Comparison of ENCODE assay signal across 18 cellular contexts in genomic region chr16:12210925-12211869, GRCh38.
DNase-seq lines count a peak whose midpoint lies in the region; ATAC-seq, FAIRE-seq and TF ChIP-seq lines count a peak whose summit lies in the region.
"Had no signal": no experiment of that assay in that cellular context is flagged by ENCODE, and none has a peak within 500 bp of the region (broad histone marks: within the 10 kb centered on the region; RNA-seq: fewer than 3 reads in every experiment).

No MANE protein-coding gene starts in this region.

- H4K20me1 ChIP-seq in OCI-LY1 (ENCODE audit: insufficient read depth, low read length): no peaks in the 10 kb centered on the region

- no peak overlapping the region for H2AFZ ChIP-seq in OCI-LY1 (ENCODE audit: low read length)

- peaks cover 12% of the 10 kb centered on the region for H3K36me3 Mint-ChIP-seq in Calu3 (ENCODE audit: insufficient read depth, unreplicated experiment)
- H3K36me3 Mint-ChIP-seq in CD8-positive, alpha-beta memory T cell: peaks cover 3 to 28% (median 6%) of the 10 kb centered on the region in 3 donors

- H3K27me3 ChIP-seq in OCI-LY1 (ENCODE audit: insufficient read depth, low read length): no peaks in the 10 kb centered on the region
- H3K27me3 ChIP-seq in CD8-positive, alpha-beta memory T cell (ENCODE audit: insufficient read depth, low read length, poor library complexity, severe bottlenecking): no peaks in the 10 kb centered on the region
- H3K27me3 ChIP-seq: SJSA1 had no signal

- H3K36me3 ChIP-seq in OCI-LY1 (ENCODE audit: insufficient read depth, low read length) (peaks cover 68% of the 10 kb centered on the region), kidney (ENCODE audit: control insufficient read depth in 1 of 2, insufficient read depth in 2 of 2, low read length in 2 of 2) (no peaks in the 10 kb centered on the region), mucosa of descending colon (ENCODE audit: low read depth) (no peaks in the 10 kb centered on the region)
- H3K36me3 ChIP-seq in CD8-positive, alpha-beta memory T cell (ENCODE audit: insufficient read depth, low read length): no peaks in the 10 kb centered on the region
- H3K36me3 ChIP-seq: SJSA1 had no signal

- H3K4me3 ChIP-seq in OCI-LY1 (ENCODE audit: low read depth, low read length, poor library complexity, severe bottlenecking) (no peak overlapping the region), kidney (ENCODE audit: low read length in 2 of 2) (no peak overlapping the region), mucosa of descending colon (no peak overlapping the region), lower leg skin (ENCODE audit: low read depth, poor library complexity, severe bottlenecking) (no peak overlapping the region)
- no peak overlapping the region for H3K4me3 ChIP-seq in CD8-positive, alpha-beta memory T cell (ENCODE audit: low read length)
- H3K4me3 ChIP-seq: SJSA1 had no signal

- WGBS in lower leg skin, 2 donors: 86 to 87% methylated on average over 8 of the region's 8 CpGs

- peak; percentile 47 for DNase-seq in Calu3
- DNase-seq in kidney: no peak
- no peak for DNase-seq in mucosa of descending colon
- no peak for DNase-seq in lower leg skin (ENCODE audit: low spot score in 2 of 2)
- no peak for DNase-seq in CD8-positive, alpha-beta memory T cell
- DNase-seq: CD4-positive, CD25-positive, alpha-beta regulatory T cell; COR-L47; DMS 273 treated with DMSO at 0.1 percent for 48 hours; GOT3; HCEC 1CT; MV-4-11; NCI-H2171 treated with DMSO at 0.1 percent for 48 hours; NCI-H446; NCI-H526 had no signal

- CTCF ChIA-PET in Calu3 (lab: Charles Lee): interaction anchor here (1.9 kb wide), 1 partner anchor 17 kb away, joined by 4 read pairs; no protein-coding TSS in a partner anchor
- CTCF ChIA-PET in CD8-positive, alpha-beta memory T cell (lab: Charles Lee): no interaction called here

- H3K4me1 ChIP-seq in OCI-LY1 (ENCODE audit: insufficient read depth, low read length, severe bottlenecking) (peaks cover 41% of the 10 kb centered on the region), kidney (ENCODE audit: control insufficient read depth in 1 of 2, insufficient read depth in 1 of 2, low read depth in 1 of 2, low read length in 2 of 2) (peaks cover 14 to 20% of the 10 kb centered on the region in 2 donors), mucosa of descending colon (ENCODE audit: low read depth) (no peaks in the 10 kb centered on the region)
- H3K4me1 ChIP-seq in CD8-positive, alpha-beta memory T cell (ENCODE audit: insufficient read depth, low read length): no peaks in the 10 kb centered on the region
- H3K4me1 ChIP-seq: SJSA1 had no signal

- no peaks in the 10 kb centered on the region; the same call in 1 of the 2 replicates for H3K79me2 ChIP-seq in OCI-LY1 (ENCODE audit: insufficient read depth, low read length)

- no peak for FAIRE-seq in kidney (lab: Jason Lieb, UNC)

- H3K27me3 Mint-ChIP-seq in Calu3 (ENCODE audit: unreplicated experiment): no peaks in the 10 kb centered on the region
- no peaks in the 10 kb centered on the region for H3K27me3 Mint-ChIP-seq in CD8-positive, alpha-beta memory T cell
- H3K27me3 Mint-ChIP-seq: CD4-positive, CD25-positive, alpha-beta regulatory T cell; IgD-negative memory B cell had no signal

- H3K27ac Mint-ChIP-seq in Calu3 (ENCODE audit: unreplicated experiment): peak overlapping the region; percentile 88
- H3K27ac Mint-ChIP-seq in CD8-positive, alpha-beta memory T cell: peak overlapping the region in 2 of 8 donors; percentile 34 to 57
- H3K27ac Mint-ChIP-seq: IgD-negative memory B cell had no signal

- intact Hi-C loops in Calu3 (cut with micrococcal nuclease; ENCODE audit: unreplicated experiment) (no loop called here), kidney (cut with DNase I) (no loop called here), mucosa of descending colon (cut with DNase I, micrococcal nuclease) (no loop called here), lower leg skin (cut with DNase I; ENCODE audit: low total_unique reads) (no loop called here)

- H3K9me3 ChIP-seq in OCI-LY1 (ENCODE audit: low read length): no peaks in the 10 kb centered on the region
- H3K9me3 ChIP-seq in kidney (ENCODE audit: control insufficient read depth in 1 of 2, low read length in 2 of 2): no peaks in the 10 kb centered on the region
- no peaks in the 10 kb centered on the region for H3K9me3 ChIP-seq in mucosa of descending colon
- no peaks in the 10 kb centered on the region for H3K9me3 ChIP-seq in CD8-positive, alpha-beta memory T cell (ENCODE audit: low read length)
- H3K9me3 ChIP-seq: SJSA1 had no signal

- H3K9me3 Mint-ChIP-seq in Calu3 (ENCODE audit: low read depth, unreplicated experiment): no peaks in the 10 kb centered on the region
- H3K9me3 Mint-ChIP-seq in CD8-positive, alpha-beta memory T cell: no peaks in the 10 kb centered on the region

- no peaks in the 10 kb centered on the region for H3F3A ChIP-seq in OCI-LY1 (ENCODE audit: insufficient read depth, low read length)

- BruUV-seq in Calu3 (replicated peaks; lab: Mats Ljungman, UMichigan): no TSS peak

- ATAC-seq in mucosa of descending colon (peak; percentile 28), GM18873 (IDR thresholded peaks at IDR 0.05; ENCODE audit: low FRiP score, unreplicated experiment) (no peak)

- TF ChIP-seq CTCF in Calu3 (IDR thresholded peaks at IDR 0.05; ENCODE audit: unreplicated experiment) (no peak), OCI-LY1 (IDR thresholded peaks at IDR 0.05; ENCODE audit: low read length) (no peak), kidney (IDR thresholded peaks at IDR 0.05; ENCODE audit: borderline replicate concordance, extremely low read depth, insufficient read depth) (no peak), mucosa of descending colon (IDR thresholded peaks at IDR 0.05) (no peak), lower leg skin (IDR thresholded peaks at IDR 0.05) (peak in 1 of 3 donors; percentile 76)

- H3K27ac ChIP-seq in OCI-LY1 (ENCODE audit: low read depth, low read length, poor library complexity, severe bottlenecking) (peak overlapping the region; percentile 35), kidney (ENCODE audit: low read depth in 2 of 2, low read length in 2 of 2) (peak overlapping the region; percentile 79 to 87)
- no peak overlapping the region for H3K27ac ChIP-seq in CD8-positive, alpha-beta memory T cell (ENCODE audit: low read depth, low read length)
- H3K27ac ChIP-seq: SJSA1 had no signal

- H3K9ac ChIP-seq in OCI-LY1 (ENCODE audit: low read length): no peak overlapping the region
- peak overlapping the region in 1 of 2 donors; percentile 29 for H3K9ac ChIP-seq in kidney (ENCODE audit: low read length in 2 of 2)

- peak overlapping the region; percentile 62 for H3K4me3 Mint-ChIP-seq in Calu3 (ENCODE audit: low read depth, unreplicated experiment)
- H3K4me3 Mint-ChIP-seq in CD8-positive, alpha-beta memory T cell: no peak overlapping the region
- H3K4me3 Mint-ChIP-seq: CD4-positive, CD25-positive, alpha-beta regulatory T cell had no signal

- peaks cover 27% of the 10 kb centered on the region for H3K4me1 Mint-ChIP-seq in Calu3 (ENCODE audit: low read depth, unreplicated experiment)
- H3K4me1 Mint-ChIP-seq in CD8-positive, alpha-beta memory T cell: peaks cover 0 to 4% (median 0%) of the 10 kb centered on the region in 3 donors

- no peak for TF ChIP-seq POLR2A in lower leg skin (IDR thresholded peaks at IDR 0.05)

- POLR2A ChIA-PET in CD8-positive, alpha-beta memory T cell (lab: Charles Lee): no interaction called here

- no peak overlapping the region for H3K4me2 ChIP-seq in OCI-LY1 (ENCODE audit: low read length)

- H3K9me2 ChIP-seq in OCI-LY1 (ENCODE audit: low read depth, low read length): no peaks in the 10 kb centered on the region
